In the genomic region with DNA sequence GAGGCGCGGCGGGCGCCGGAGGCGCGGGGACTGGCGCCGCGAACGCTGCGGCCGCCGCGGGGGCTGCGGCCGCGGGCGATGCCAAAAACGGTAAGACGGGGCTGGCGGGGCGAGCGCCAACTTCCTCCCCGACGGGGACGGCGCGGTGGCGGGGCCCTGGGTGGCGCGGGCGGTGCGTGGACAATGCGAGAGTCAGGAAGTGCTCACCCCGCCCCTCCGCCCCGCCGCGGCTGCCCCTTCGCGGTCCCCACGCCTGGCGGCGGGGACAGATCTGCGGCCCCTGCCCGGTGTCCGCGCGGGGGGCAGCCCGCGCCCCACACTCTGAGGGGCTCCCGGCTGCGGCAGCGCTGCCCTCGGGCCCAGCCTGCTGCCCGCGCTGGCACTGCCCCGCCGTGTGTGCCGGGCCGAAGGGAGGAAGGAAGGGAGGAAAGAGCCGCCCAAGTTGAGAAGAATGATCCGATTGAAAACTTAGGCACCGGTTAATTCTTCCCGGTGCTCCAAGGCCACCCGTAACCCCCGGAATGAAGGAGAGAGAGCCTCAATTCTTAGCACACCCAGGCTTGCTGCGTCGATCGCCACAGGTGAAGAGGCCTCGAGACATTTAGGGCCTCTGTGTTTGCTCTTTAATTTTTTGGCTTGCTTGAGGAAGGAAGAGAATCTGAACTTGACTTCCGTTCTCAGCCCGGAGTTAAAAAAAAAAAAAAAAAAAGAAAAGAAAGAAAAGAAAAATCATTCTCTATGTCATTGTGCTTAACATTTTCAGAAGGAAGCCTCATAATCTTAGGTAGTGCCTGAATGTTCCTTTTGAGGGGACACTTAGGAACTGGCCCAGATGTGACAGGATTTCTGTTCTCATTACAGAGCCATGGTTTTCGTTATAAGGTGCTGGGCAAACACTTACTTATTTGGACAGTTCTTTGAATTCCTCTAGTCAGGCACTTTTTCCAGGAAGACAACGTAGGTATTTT, we compare ENCODE assay signal across 8 cellular contexts. TPM values are rescaled to one million over a fixed set of nuclear protein-coding genes. Genes with fewer than 3 reads are reported as not detected.
DNase-seq lines count a peak whose midpoint lies in the region; ATAC-seq and TF ChIP-seq lines count a peak whose summit lies in the region.

No MANE protein-coding gene starts in this region.

- H3K27ac ChIP-seq in RWPE2 (ENCODE audit: poor library complexity, severe bottlenecking): peak overlapping the region; percentile 40

- peaks cover 30% of the 10 kb centered on the region for H3K4me1 Mint-ChIP-seq in osteocyte (ENCODE audit: unreplicated experiment)

- H3K27me3 Mint-ChIP-seq in osteocyte (ENCODE audit: unreplicated experiment): no peaks in the 10 kb centered on the region

- TF ChIP-seq CTCF in RWPE2 (IDR thresholded peaks at IDR 0.05; ENCODE audit: poor library complexity, severe bottlenecking): no peak
- TF ChIP-seq CTCF in osteocyte (IDR thresholded peaks at IDR 0.05): peak; percentile 30

- no peaks in the 10 kb centered on the region for H3K27me3 ChIP-seq in RWPE2 (ENCODE audit: insufficient read depth, poor library complexity, severe bottlenecking)

- no peaks in the 10 kb centered on the region for H3K36me3 ChIP-seq in RWPE2 (ENCODE audit: low read depth)

- H3K36me3 Mint-ChIP-seq in activated naive CD4-positive, alpha-beta T cell treated with anti-CD3 and anti-CD28 coated beads, Interleukin-2, amount 50 U/mL, for 72 hours: peaks cover 27 to 54% of the 10 kb centered on the region in 2 donors
- peaks cover 7% of the 10 kb centered on the region for H3K36me3 Mint-ChIP-seq in osteocyte (ENCODE audit: unreplicated experiment)

- peak overlapping the region; percentile 97 to 99 for H3K27ac Mint-ChIP-seq in activated naive CD4-positive, alpha-beta T cell treated with anti-CD3 and anti-CD28 coated beads, Interleukin-2, amount 50 U/mL, for 72 hours
- H3K27ac Mint-ChIP-seq in osteocyte (ENCODE audit: unreplicated experiment): peak overlapping the region; percentile 73

- no peaks in the 10 kb centered on the region for H3K9me3 ChIP-seq in RWPE2 (ENCODE audit: severe bottlenecking)

- DNase-seq in 8988T (peak; percentile 23), RWPE2 (ENCODE audit: low spot score) (no peak), Right ventricle myocardium superior (peak; percentile 86), osteocyte (ENCODE audit: extremely low spot score, unreplicated experiment) (peak; percentile 84), putamen (ENCODE audit: low spot score) (no peak)
- peak; percentile 63 to 67 for DNase-seq in activated naive CD4-positive, alpha-beta T cell treated with anti-CD3 and anti-CD28 coated beads, Interleukin-2, amount 50 U/mL, for 72 hours (ENCODE audit: low spot score in 2 of 2)

- ATAC-seq in GM18858 (IDR thresholded peaks at IDR 0.05; ENCODE audit: unreplicated experiment) (peak; percentile 16), HG03095 (IDR thresholded peaks at IDR 0.05; ENCODE audit: unreplicated experiment) (peak; percentile 34), RWPE2 (ENCODE audit: low read depth) (peak; percentile 50; the same call in 2 of the 3 replicates), Right ventricle myocardium superior (ENCODE audit: poor library complexity) (peak; percentile 52)
- ATAC-seq in activated naive CD4-positive, alpha-beta T cell treated with anti-CD3 and anti-CD28 coated beads, Interleukin-2, amount 50 U/mL, for 72 hours: peak; percentile 27 to 58

- intact Hi-C loops in Right ventricle myocardium superior (cut with DNase I): no loop called here

- H3K4me1 ChIP-seq in RWPE2 (ENCODE audit: insufficient read depth, poor library complexity, severe bottlenecking): no peaks in the 10 kb centered on the region

- H3K9me3 Mint-ChIP-seq in activated naive CD4-positive, alpha-beta T cell treated with anti-CD3 and anti-CD28 coated beads, Interleukin-2, amount 50 U/mL, for 72 hours: no peaks in the 10 kb centered on the region
- H3K9me3 Mint-ChIP-seq in osteocyte (ENCODE audit: unreplicated experiment): no peaks in the 10 kb centered on the region

- H3K4me3 Mint-ChIP-seq in osteocyte (ENCODE audit: unreplicated experiment): peak overlapping the region; percentile 86

- peak overlapping the region; percentile 80 for H3K4me3 ChIP-seq in RWPE2 (ENCODE audit: severe bottlenecking)

RNA-seq across cellular contexts. Expression of a gene that starts 1.0 kb away (rescaled TPM):
- total RNA-seq in activated naive CD4-positive, alpha-beta T cell treated with anti-CD3 and anti-CD28 coated beads, Interleukin-2, amount 50 U/mL, for 72 hours: 10 to 100 TPM; 59.6 to 83.3 TPM
- 54.2 TPM for total RNA-seq in Right ventricle myocardium superior
- total RNA-seq in osteocyte: 24.3 and 26.2 TPM in 2 replicates

Comparison
In these comparisons a context has a peak if more than half of its experiments do, and no peak if none do; other contexts are left out.
1. DNase-seq: peak in 8988T (single experiment), activated naive CD4-positive, alpha-beta T cell treated with anti-CD3 and anti-CD28 coated beads, Interleukin-2, amount 50 U/mL, for 72 hours (2 of 2), Right ventricle myocardium superior (single experiment) and osteocyte (single experiment); none in RWPE2 (single experiment) and putamen (single experiment).
2. Peak in every context shown above with its lines, with median percentiles within 50 percentile points of each other: ATAC-seq.